ENCODE assay signal across 29 cellular contexts in genomic region chr4:85050736-85051135, GRCh38.
"Had no signal": no experiment of that assay in that cellular context is flagged by ENCODE, and none has a peak within 500 bp of the region (broad histone marks: within the 10 kb centered on the region; RNA-seq: fewer than 3 reads in every experiment).

No MANE protein-coding gene starts in this region.

- H3K4me1 ChIP-seq: ascending aorta, colonic mucosa, testis, transverse colon had no signal

- H3K36me3 ChIP-seq: ascending aorta, cardiac muscle cell, colonic mucosa, neutrophil, transverse colon, WERI-Rb-1 had no signal

- H3K9me3 ChIP-seq: colonic mucosa, neutrophil, testis had no signal

- H3K4me2 ChIP-seq: hepatocyte had no signal

- H3K4me3 ChIP-seq: ascending aorta, cardiac muscle cell, colonic mucosa, dorsolateral prefrontal cortex, hepatocyte, skin epidermis, testis, transverse colon had no signal

- DNase-seq: activated CD4-positive, alpha-beta T cell treated with anti-CD3 and anti-CD28 coated beads for 48 hours; activated CD4-positive, alpha-beta T cell treated with anti-CD3 and anti-CD28 coated beads, Interleukin-2, amount 50 U/mL, for 48 hours; activated CD8-positive, alpha-beta memory T cell treated with anti-CD3 and anti-CD28 coated beads, Interleukin-2, amount 50 U/mL, for 48 hours; activated gamma-delta T cell; activated naive CD4-positive, alpha-beta T cell treated with anti-CD3 and anti-CD28 coated beads, Interleukin-2, amount 10 ng/mL, durations not matched to agents 7 days and 5 days; activated naive CD8-positive, alpha-beta T cell treated with anti-CD3 and anti-CD28 coated beads, Interleukin-2, amount 10 ng/mL, durations not matched to agents 7 days and 5 days; activated T-cell treated with anti-CD3 and anti-CD28 coated beads, Interleukin-2, amount 50 U/mL, for 24 hours; cerebellar nuclear complex; colonic mucosa; dorsolateral prefrontal cortex; effector memory CD4-positive, alpha-beta T cell; islet precursor cell; left ventricle myocardium superior; naive B cell; nephron progenitor cell; stimulated activated CD4-positive, alpha-beta T cell treated with anti-CD3 and anti-CD28 coated beads, Interleukin-12 subunit alpha, Interleukin-12 subunit beta, amount 100 ng/mL, for 4 hours; stimulated activated CD4-positive, alpha-beta T cell treated with anti-CD3 and anti-CD28 coated beads, Interleukin-4, amount 100 ng/mL, for 1 hour; stimulated activated naive CD8-positive, alpha-beta T cell treated with anti-CD3 and anti-CD28 coated beads, Interleukin-15, Interleukin-2, amounts not matched to agents 100 U/mL and 50 U/mL, for 24 hours; T-helper 9 cell; testis; transverse colon; WERI-Rb-1 had no signal

- H2AFZ ChIP-seq: hepatocyte had no signal

- H3K27me3 ChIP-seq: ascending aorta, colonic mucosa, dorsolateral prefrontal cortex, hepatocyte, neutrophil, testis, transverse colon had no signal

- ATAC-seq: activated CD4-positive, CD25-positive, alpha-beta regulatory T cell treated with anti-CD3 and anti-CD28 coated beads, Interleukin-2, amount 50 U/mL, for 24 hours; left ventricle myocardium superior; sciatic nerve; stimulated activated naive CD8-positive, alpha-beta T cell treated with anti-CD3 and anti-CD28 coated beads, Interleukin-15, Interleukin-2, amounts not matched to agents 100 U/mL and 50 U/mL, for 24 hours had no signal

- H3K27ac ChIP-seq: ascending aorta, cardiac muscle cell, colonic mucosa, dorsolateral prefrontal cortex, hepatocyte, neutrophil, skin epidermis, testis, transverse colon, WERI-Rb-1 had no signal
